In the genomic region with DNA sequence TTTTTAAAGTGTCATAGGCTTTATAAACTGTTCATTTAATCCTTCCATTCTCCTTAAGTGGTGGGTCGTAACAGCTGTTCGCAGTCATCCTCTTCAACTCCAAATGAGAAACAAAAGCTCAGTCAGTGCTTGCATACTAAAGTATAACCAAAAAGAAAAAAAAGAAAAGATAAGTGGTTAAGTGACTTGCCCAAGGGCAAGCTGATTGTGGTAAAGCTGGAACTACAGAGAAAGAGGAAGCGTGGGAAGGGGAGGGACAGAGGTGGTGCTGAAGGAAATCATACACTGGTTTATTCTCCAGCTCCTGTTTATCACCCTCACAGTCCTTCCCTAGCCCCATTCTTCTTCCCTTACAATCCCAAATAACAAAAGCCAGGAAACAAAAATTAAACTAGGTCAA, we compare ENCODE assay signal across 1 cellular context.
TF ChIP-seq lines count a peak whose summit lies in the region.

No MANE protein-coding gene starts in this region.

TF ChIP-seq in HepG2, 621 proteins besides CTCF, POLR2A, EP300 and RAD21:
- TF ChIP-seq ZNF678 (CRISPR knock-in tag; IDR thresholded peaks at IDR 0.05) (no peak), SIN3B (IDR thresholded peaks at IDR 0.05; ENCODE audit: low read length) (no peak), ZNF768 (CRISPR knock-in tag; IDR thresholded peaks at IDR 0.05) (no peak), ZBTB8A (CRISPR knock-in tag; IDR thresholded peaks at IDR 0.05; ENCODE audit: borderline replicate concordance, low read depth) (no peak), GFI1 (CRISPR knock-in tag; IDR thresholded peaks at IDR 0.05; ENCODE audit: borderline replicate concordance) (no peak), GATA4 (IDR thresholded peaks at IDR 0.05; ENCODE audit: borderline replicate concordance, low read depth) (no peak), ZNF672 (CRISPR knock-in tag; IDR thresholded peaks at IDR 0.05) (no peak)
- TF ChIP-seq, protein P1, sequence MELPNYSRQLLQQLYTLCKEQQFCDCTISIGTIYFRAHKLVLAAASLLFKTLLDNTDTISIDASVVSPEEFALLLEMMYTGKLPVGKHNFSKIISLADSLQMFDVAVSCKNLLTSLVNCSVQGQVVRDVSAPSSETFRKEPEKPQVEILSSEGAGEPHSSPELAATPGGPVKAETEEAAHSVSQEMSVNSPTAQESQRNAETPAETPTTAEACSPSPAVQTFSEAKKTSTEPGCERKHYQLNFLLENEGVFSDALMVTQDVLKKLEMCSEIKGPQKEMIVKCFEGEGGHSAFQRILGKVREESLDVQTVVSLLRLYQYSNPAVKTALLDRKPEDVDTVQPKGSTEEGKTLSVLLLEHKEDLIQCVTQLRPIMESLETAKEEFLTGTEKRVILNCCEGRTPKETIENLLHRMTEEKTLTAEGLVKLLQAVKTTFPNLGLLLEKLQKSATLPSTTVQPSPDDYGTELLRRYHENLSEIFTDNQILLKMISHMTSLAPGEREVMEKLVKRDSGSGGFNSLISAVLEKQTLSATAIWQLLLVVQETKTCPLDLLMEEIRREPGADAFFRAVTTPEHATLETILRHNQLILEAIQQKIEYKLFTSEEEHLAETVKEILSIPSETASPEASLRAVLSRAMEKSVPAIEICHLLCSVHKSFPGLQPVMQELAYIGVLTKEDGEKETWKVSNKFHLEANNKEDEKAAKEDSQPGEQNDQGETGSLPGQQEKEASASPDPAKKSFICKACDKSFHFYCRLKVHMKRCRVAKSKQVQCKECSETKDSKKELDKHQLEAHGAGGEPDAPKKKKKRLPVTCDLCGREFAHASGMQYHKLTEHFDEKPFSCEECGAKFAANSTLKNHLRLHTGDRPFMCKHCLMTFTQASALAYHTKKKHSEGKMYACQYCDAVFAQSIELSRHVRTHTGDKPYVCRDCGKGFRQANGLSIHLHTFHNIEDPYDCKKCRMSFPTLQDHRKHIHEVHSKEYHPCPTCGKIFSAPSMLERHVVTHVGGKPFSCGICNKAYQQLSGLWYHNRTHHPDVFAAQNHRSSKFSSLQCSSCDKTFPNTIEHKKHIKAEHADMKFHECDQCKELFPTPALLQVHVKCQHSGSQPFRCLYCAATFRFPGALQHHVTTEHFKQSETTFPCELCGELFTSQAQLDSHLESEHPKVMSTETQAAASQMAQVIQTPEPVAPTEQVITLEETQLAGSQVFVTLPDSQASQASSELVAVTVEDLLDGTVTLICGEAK (IDR thresholded peaks at IDR 0.05) = no peak
- TF ChIP-seq, protein P1 (CRISPR knock-in tag; IDR thresholded peaks at IDR 0.05) = no peak
- TF ChIP-seq, protein P2, sequence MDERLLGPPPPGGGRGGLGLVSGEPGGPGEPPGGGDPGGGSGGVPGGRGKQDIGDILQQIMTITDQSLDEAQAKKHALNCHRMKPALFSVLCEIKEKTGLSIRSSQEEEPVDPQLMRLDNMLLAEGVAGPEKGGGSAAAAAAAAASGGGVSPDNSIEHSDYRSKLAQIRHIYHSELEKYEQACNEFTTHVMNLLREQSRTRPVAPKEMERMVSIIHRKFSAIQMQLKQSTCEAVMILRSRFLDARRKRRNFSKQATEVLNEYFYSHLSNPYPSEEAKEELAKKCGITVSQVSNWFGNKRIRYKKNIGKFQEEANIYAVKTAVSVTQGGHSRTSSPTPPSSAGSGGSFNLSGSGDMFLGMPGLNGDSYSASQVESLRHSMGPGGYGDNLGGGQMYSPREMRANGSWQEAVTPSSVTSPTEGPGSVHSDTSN (CRISPR knock-in tag; IDR thresholded peaks at IDR 0.05) = no peak
